In the genomic region with DNA sequence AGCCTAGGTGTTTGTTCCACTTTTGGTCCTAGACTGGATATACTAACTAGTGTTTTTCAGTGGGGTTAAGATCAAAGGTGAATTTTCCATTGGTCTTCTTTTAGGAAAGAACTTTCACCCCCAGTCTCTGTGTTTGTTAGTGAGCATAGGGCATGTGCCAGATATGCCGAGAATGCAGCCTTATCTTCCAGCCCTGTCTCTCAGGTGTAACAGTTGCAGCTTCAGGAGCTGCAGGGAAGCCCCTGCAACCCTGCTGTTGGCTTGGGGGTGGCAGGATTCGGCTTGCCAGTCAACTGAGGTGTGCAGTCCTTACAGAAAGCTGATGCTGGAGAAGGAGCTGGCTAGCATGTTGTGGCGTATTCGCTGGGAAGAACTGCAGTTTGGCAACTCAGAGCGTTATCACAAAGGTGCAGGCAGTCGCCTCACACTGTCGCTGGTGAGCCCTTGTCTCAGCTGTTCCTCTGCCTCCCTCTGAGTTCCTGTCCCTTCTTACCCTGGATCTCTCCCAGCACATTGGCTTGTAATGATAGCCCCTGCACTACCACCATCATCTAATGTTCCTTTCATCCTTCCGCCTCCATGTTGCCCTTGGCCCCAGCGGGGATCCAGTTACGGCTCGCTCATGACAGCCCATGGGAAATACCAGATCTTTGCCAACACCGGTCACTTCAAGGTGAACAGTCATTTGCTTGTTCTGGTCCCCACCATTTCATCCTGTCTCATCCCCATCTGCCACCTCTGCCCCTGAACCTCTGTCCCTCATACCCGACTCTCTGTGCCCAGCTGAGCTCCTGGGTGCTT, we compare ENCODE assay signal across 17 cellular contexts. TPM values are rescaled to one million over a fixed set of nuclear protein-coding genes. Genes with fewer than 3 reads are reported as not detected.
DNase-seq lines count a peak whose midpoint lies in the region; ATAC-seq, FAIRE-seq and TF ChIP-seq lines count a peak whose summit lies in the region.
"Had no signal": no experiment of that assay in that cellular context is flagged by ENCODE, and none has a peak within 500 bp of the region (broad histone marks: within the 10 kb centered on the region; RNA-seq: fewer than 3 reads in every experiment).

No MANE protein-coding gene starts in this region.

- peaks cover 16 to 34% of the 10 kb centered on the region in 2 experiments; a peak in 4 of 5 replicates for H3K4me1 ChIP-seq in K562 (replicated peaks in 1 of 2; ENCODE audit: control insufficient read depth in 2 of 2, insufficient read depth in 2 of 2, low read length in 2 of 2)

- TF ChIP-seq CTCF in K562 (IDR thresholded peaks at IDR 0.05 in 2 of 3, conservative IDR thresholded peaks at IDR 0.05 in 1 of 3; ENCODE audit: insufficient read depth in 2 of 3, low read depth in 1 of 3, low read length in 3 of 3) (peak in 2 of 3 experiments; percentile 14 to 15; a peak in 1 of 6 replicates), nephron progenitor cell (IDR thresholded peaks at IDR 0.05) (no peak)

- no peaks in the 10 kb centered on the region for H3K9me1 ChIP-seq in K562 (ENCODE audit: control insufficient read depth, insufficient read depth, low read length)

- H3K9ac ChIP-seq in K562 (ENCODE audit: insufficient read depth in 1 of 2, low read depth in 2 of 2, low read length in 2 of 2), result peak overlapping the region; percentile 15 to 35; a peak in 3 of 4 replicates
- H3K9ac ChIP-seq: GM23248 had no signal

- 11% methylated on average over 11 of the region's 13 CpGs for WGBS in K562 (ENCODE audit: insufficient coverage, low coverage, missing lambda C conversion rate)

- H3K9me3 Mint-ChIP-seq in IgD-negative memory B cell (no peaks in the 10 kb centered on the region), nephron progenitor cell (no peaks in the 10 kb centered on the region)
- H3K9me3 Mint-ChIP-seq in activated naive CD8-positive, alpha-beta T cell treated with anti-CD3 and anti-CD28 coated beads for 36 hours, result no peaks in the 10 kb centered on the region
- H3K9me3 Mint-ChIP-seq: CD14-positive monocyte had no signal

- peaks cover 32% of the 10 kb centered on the region; the same call in 2 of the 3 replicates for H3K36me3 ChIP-seq in K562 (ENCODE audit: control insufficient read depth, insufficient read depth, low read length)
- H3K36me3 ChIP-seq: SJCRH30 had no signal

- no peaks in the 10 kb centered on the region for H3K27me3 Mint-ChIP-seq in IgD-negative memory B cell
- H3K27me3 Mint-ChIP-seq in nephron progenitor cell (ENCODE audit: low read depth, poor library complexity), result no peaks in the 10 kb centered on the region
- no peaks in the 10 kb centered on the region for H3K27me3 Mint-ChIP-seq in activated naive CD8-positive, alpha-beta T cell treated with anti-CD3 and anti-CD28 coated beads for 36 hours

- H3K4me3 Mint-ChIP-seq in IgD-negative memory B cell, result no peak overlapping the region
- no peak overlapping the region for H3K4me3 Mint-ChIP-seq in nephron progenitor cell
- no peak overlapping the region for H3K4me3 Mint-ChIP-seq in activated naive CD8-positive, alpha-beta T cell treated with anti-CD3 and anti-CD28 coated beads for 36 hours
- H3K4me3 Mint-ChIP-seq: CD14-positive monocyte had no signal

- no peaks in the 10 kb centered on the region for H4K20me1 ChIP-seq in K562 (replicated peaks; ENCODE audit: control insufficient read depth, insufficient read depth, low read length)

- H3K27ac ChIP-seq in K562 (ENCODE audit: extremely low read depth, low read depth, low read length), result peak overlapping the region; percentile 61; the same call in 2 of the 3 replicates
- H3K27ac ChIP-seq: GM23248, PC-9, SJCRH30 had no signal

- H3K27ac Mint-ChIP-seq in IgD-negative memory B cell (peak overlapping the region in 2 of 3 donors; percentile 5 to 67), nephron progenitor cell (peak overlapping the region; percentile 5)
- H3K27ac Mint-ChIP-seq in activated naive CD8-positive, alpha-beta T cell treated with anti-CD3 and anti-CD28 coated beads for 36 hours, result no peak overlapping the region
- H3K27ac Mint-ChIP-seq: CD14-positive monocyte had no signal

- DNase-seq in K562 (ENCODE audit: extremely low read depth in 1 of 4, low spot score in 3 of 4), result peak; percentile 56 to 84 (median 70)
- DNase-seq in nephron progenitor cell, result no peak
- no peak for DNase-seq in activated naive CD8-positive, alpha-beta T cell treated with anti-CD3 and anti-CD28 coated beads for 36 hours
- no peak for DNase-seq in NOMO-1 treated with dmso at 0.1 percent for 144 hours (lab: John Stamatoyannopoulos, UW; ENCODE audit: unreplicated experiment)
- no peak for DNase-seq in germinal center (ENCODE audit: low spot score)
- DNase-seq: ACHN; AML-193; EL; GM23248; HCEC 1CT; NCI-H187; NCI-H446; NK-92 treated with Interleukin-12 subunit alpha and Interleukin-12 subunit beta, amount 100 ng/mL, for 24 hours; PC-9; SJCRH30 had no signal

- H3K79me2 ChIP-seq in K562 (ENCODE audit: control insufficient read depth, insufficient read depth, low read length), result no peaks in the 10 kb centered on the region; the same call in 2 of the 3 replicates

- ATAC-seq in K562, result peak; percentile 92

- H3K4me3 ChIP-seq in K562, result no peak overlapping the region
- H3K4me3 ChIP-seq: GM23248, PC-9, SJCRH30 had no signal

- peak overlapping the region; percentile 64 for H3K4me2 ChIP-seq in K562 (ENCODE audit: insufficient read depth, low read length)
- H3K4me2 ChIP-seq: PC-9 had no signal

- CTCF ChIA-PET in K562 (lab: Yijun Ruan, JAX; ENCODE audit: low intra/inter-chr PET ratio), result no interaction called here

- FAIRE-seq in K562 (lab: Jason Lieb, UNC), result peak; percentile 98

- no peak for TF ChIP-seq POLR2A in K562 (conservative IDR thresholded peaks at IDR 0.05)

- H3K9me3 ChIP-seq in K562 (replicated peaks; ENCODE audit: control insufficient read depth, insufficient read depth, low read depth, low read length), result no peaks in the 10 kb centered on the region
- H3K9me3 ChIP-seq: SJCRH30 had no signal

- H2AFZ ChIP-seq in K562 (ENCODE audit: low read depth, low read length), result peak overlapping the region; percentile 74
- H2AFZ ChIP-seq: GM23248, PC-9 had no signal

- in situ Hi-C loops in K562 (cut with MboI), result no loop called here

- intact Hi-C loops in K562 (cut with micrococcal nuclease), result no loop called here

- H3K36me3 Mint-ChIP-seq in IgD-negative memory B cell (peaks cover 10% of the 10 kb centered on the region), nephron progenitor cell (ENCODE audit: low read depth) (peaks cover 46% of the 10 kb centered on the region)
- peaks cover 12% of the 10 kb centered on the region for H3K36me3 Mint-ChIP-seq in activated naive CD8-positive, alpha-beta T cell treated with anti-CD3 and anti-CD28 coated beads for 36 hours
- H3K36me3 Mint-ChIP-seq: CD14-positive monocyte had no signal

- H3K4me1 Mint-ChIP-seq in IgD-negative memory B cell, result peaks cover 0 to 3% (median 0%) of the 10 kb centered on the region in 3 donors
- H3K4me1 Mint-ChIP-seq in nephron progenitor cell, result peaks cover 25% of the 10 kb centered on the region
- peaks cover 7% of the 10 kb centered on the region for H3K4me1 Mint-ChIP-seq in activated naive CD8-positive, alpha-beta T cell treated with anti-CD3 and anti-CD28 coated beads for 36 hours

- peak; percentile 25; the same call in 1 of the 2 replicates for TF ChIP-seq EP300 in K562 (IDR thresholded peaks at IDR 0.05; ENCODE audit: low read length)

- BruUV-seq in K562 (replicated peaks; lab: Mats Ljungman, UMichigan), result no TSS peak

- no peak for TF ChIP-seq RAD21 in K562 (CRISPR knock-in tag; conservative IDR thresholded peaks at IDR 0.05 in 1 of 2, IDR thresholded peaks at IDR 0.05 in 1 of 2)

- POLR2A ChIA-PET in K562 (lab: Yijun Ruan, JAX), result interaction anchor here (0.6 to 1.5 kb wide), 7 partner anchors 8 to 162 kb away, joined by 3 to 7 read pairs (median 5); a partner anchor contains a TSS

- no peaks in the 10 kb centered on the region for H3K27me3 ChIP-seq in K562 (ENCODE audit: control insufficient read depth in 2 of 2, insufficient read depth in 2 of 2, low read length in 2 of 2)
- H3K27me3 ChIP-seq: SJCRH30 had no signal

RNA-seq across cellular contexts. Expression of a gene that starts 10.1 kb away (rescaled TPM):
- 1.9 TPM for polyA plus RNA-seq in IgD-negative memory B cell
- total RNA-seq in K562 (2011; cell fraction: chromatin; rRNA removed; ENCODE audit: low replicate concordance), result 47.3 and 78.1 TPM in 2 replicates
- 35.7 and 36.2 TPM in 2 replicates for total RNA-seq in K562 (2011; cell fraction: nucleolus; rRNA removed)
- total RNA-seq in K562 (2011; cell fraction: nucleoplasm; rRNA removed), result 24.0 and 37.1 TPM in 2 replicates
- 2.8 and 4.9 TPM in 2 replicates for total RNA-seq in K562 (2014; rRNA removed)
- total RNA-seq in K562 (2014; rRNA removed; fragmentation: Illumina TruSeq; extraction: Trizol), result 3.6 and 3.7 TPM in 2 replicates
- total RNA-seq in K562 (2015; rRNA removed; fragmentation: Illumina TruSeq; extraction: Trizol), result 4.7 and 5.5 TPM in 2 replicates
- total RNA-seq in K562 (2021), result 6.0 and 6.9 TPM in 2 replicates
- polyA plus RNA-seq in K562 (2011; rRNA removed), result 12.9 and 14.5 TPM in 2 replicates
- 4.7 and 6.3 TPM in 2 replicates for polyA plus RNA-seq in K562 (2011; cell fraction: cytosol; rRNA removed)
- polyA plus RNA-seq in K562 (2011; cell fraction: nucleus; rRNA removed), result 108 and 130 TPM in 2 replicates
- 5.7 and 10.6 TPM in 2 replicates for polyA plus RNA-seq in K562 (2012)
- polyA plus RNA-seq in K562 (2014; fragmentation: Illumina TruSeq; extraction: Trizol), result 6.2 and 7.3 TPM in 2 replicates
- 1 to 10 TPM; 2.4 to 6.4 TPM for polyA plus RNA-seq in K562 (2014; fragmentation: Nextera tagmentation; extraction: Ambion mirVana)
- 5.5 and 10.5 TPM in 2 replicates for polyA plus RNA-seq in K562 (2014; rRNA removed)
- polyA minus RNA-seq in K562 (2011; rRNA and poly(A)+ RNA removed), result 4.4 and 4.6 TPM in 2 replicates
- 1.2 TPM in 2 replicates for polyA minus RNA-seq in K562 (2011; cell fraction: cytosol; rRNA and poly(A)+ RNA removed)
- polyA minus RNA-seq in K562 (2011; cell fraction: nucleus; rRNA and poly(A)+ RNA removed), result 12.1 and 14.3 TPM in 2 replicates
- total RNA-seq in activated naive CD8-positive, alpha-beta T cell treated with anti-CD3 and anti-CD28 coated beads for 36 hours, result 1 to 10 TPM; 4.7 to 8.9 TPM
- polyA plus RNA-seq: CD14-positive monocyte had no signal

RNA-seq across cellular contexts. Expression of a gene that starts 10.5 kb away (rescaled TPM):
- polyA plus RNA-seq in IgD-negative memory B cell (1.1 TPM), K562 (2011; rRNA removed) (0.21 and 0.27 TPM in 2 replicates), K562 (2014; fragmentation: Illumina TruSeq; extraction: Trizol) (0.22 and 0.36 TPM in 2 replicates), K562 (2014; fragmentation: Nextera tagmentation; extraction: Ambion mirVana) (under 1 TPM; 0.03 to 0.46 TPM), K562 (2014; rRNA removed) (0.17 and 0.40 TPM in 2 replicates)
- 1.9 and 2.2 TPM in 2 replicates for total RNA-seq in K562 (2011; cell fraction: chromatin; rRNA removed; ENCODE audit: low replicate concordance)
- total RNA-seq in K562 (2011; cell fraction: nucleolus; rRNA removed), result 0.66 and 1.2 TPM in 2 replicates
- 1.2 and 1.6 TPM in 2 replicates for total RNA-seq in K562 (2011; cell fraction: nucleoplasm; rRNA removed)
- total RNA-seq in K562 (2014; rRNA removed) (0.14 and 0.53 TPM in 2 replicates), K562 (2014; rRNA removed; fragmentation: Illumina TruSeq; extraction: Trizol) (0.18 and 0.67 TPM in 2 replicates), K562 (2015; rRNA removed; fragmentation: Illumina TruSeq; extraction: Trizol) (0.30 and 0.47 TPM in 2 replicates), K562 (2021) (0.36 and 0.40 TPM in 2 replicates)
- polyA plus RNA-seq in K562 (2011; cell fraction: cytosol; rRNA removed), result 0.18 TPM in 1 of 2 replicates, not detected in the other
- polyA plus RNA-seq in K562 (2011; cell fraction: nucleus; rRNA removed), result 2.3 and 2.6 TPM in 2 replicates
- polyA plus RNA-seq in K562 (2012), result 0.39 and 0.69 TPM in 2 replicates
- 0.15 and 0.39 TPM in 2 replicates for polyA minus RNA-seq in K562 (2011; rRNA and poly(A)+ RNA removed)
- not detected in 2 replicates for polyA minus RNA-seq in K562 (2011; cell fraction: cytosol; rRNA and poly(A)+ RNA removed)
- polyA minus RNA-seq in K562 (2011; cell fraction: nucleus; rRNA and poly(A)+ RNA removed), result 0.54 and 1.4 TPM in 2 replicates
- 1 to 10 TPM in 1 of 2 experiments, under 1 TPM in 1; 0.68 to 1.0 TPM for total RNA-seq in activated naive CD8-positive, alpha-beta T cell treated with anti-CD3 and anti-CD28 coated beads for 36 hours

RNA-seq across cellular contexts. Expression of a gene that starts 13.3 kb away (rescaled TPM):
- polyA plus RNA-seq in IgD-negative memory B cell, result 89.2 TPM
- 10.9 and 15.4 TPM in 2 replicates for total RNA-seq in K562 (2011; cell fraction: chromatin; rRNA removed; ENCODE audit: low replicate concordance)
- 13.8 and 15.5 TPM in 2 replicates for total RNA-seq in K562 (2011; cell fraction: nucleolus; rRNA removed)
- 11.7 and 11.9 TPM in 2 replicates for total RNA-seq in K562 (2011; cell fraction: nucleoplasm; rRNA removed)
- total RNA-seq in K562 (2014; rRNA removed), result 39.5 and 65.1 TPM in 2 replicates
- total RNA-seq in K562 (2014; rRNA removed; fragmentation: Illumina TruSeq; extraction: Trizol), result 27.9 and 30.3 TPM in 2 replicates
- total RNA-seq in K562 (2015; rRNA removed; fragmentation: Illumina TruSeq; extraction: Trizol), result 23.6 and 23.7 TPM in 2 replicates
- 34.2 and 40.5 TPM in 2 replicates for total RNA-seq in K562 (2021)
- 27.2 and 33.7 TPM in 2 replicates for polyA plus RNA-seq in K562 (2011; rRNA removed)
- 32.2 and 41.0 TPM in 2 replicates for polyA plus RNA-seq in K562 (2011; cell fraction: cytosol; rRNA removed)
- polyA plus RNA-seq in K562 (2011; cell fraction: nucleus; rRNA removed), result 45.7 and 50.8 TPM in 2 replicates
- 37.4 and 63.1 TPM in 2 replicates for polyA plus RNA-seq in K562 (2012)
- 33.2 and 35.0 TPM in 2 replicates for polyA plus RNA-seq in K562 (2014; fragmentation: Illumina TruSeq; extraction: Trizol)
- polyA plus RNA-seq in K562 (2014; fragmentation: Nextera tagmentation; extraction: Ambion mirVana), result 1 to 10 TPM; 5.6 to 6.2 TPM
- 44.1 and 49.9 TPM in 2 replicates for polyA plus RNA-seq in K562 (2014; rRNA removed)
- polyA minus RNA-seq in K562 (2011; rRNA and poly(A)+ RNA removed), result 6.1 and 8.5 TPM in 2 replicates
- 4.5 and 6.4 TPM in 2 replicates for polyA minus RNA-seq in K562 (2011; cell fraction: cytosol; rRNA and poly(A)+ RNA removed)
- 9.2 and 17.2 TPM in 2 replicates for polyA minus RNA-seq in K562 (2011; cell fraction: nucleus; rRNA and poly(A)+ RNA removed)
- total RNA-seq in activated naive CD8-positive, alpha-beta T cell treated with anti-CD3 and anti-CD28 coated beads for 36 hours, result 10 to 100 TPM; 65.0 to 70.1 TPM

RNA-seq across cellular contexts. Expression of a gene that starts 27.0 kb away (rescaled TPM):
- polyA plus RNA-seq in IgD-negative memory B cell (not detected), K562 (2011; rRNA removed) (not detected in 2 replicates), K562 (2014; fragmentation: Illumina TruSeq; extraction: Trizol) (not detected in 2 replicates), K562 (2014; fragmentation: Nextera tagmentation; extraction: Ambion mirVana) (under 1 TPM in 1 of 2 experiments, not detected in 1; 0.01 TPM), K562 (2014; rRNA removed) (not detected in 2 replicates)
- total RNA-seq in K562 (2011; cell fraction: chromatin; rRNA removed; ENCODE audit: low replicate concordance), result not detected in 2 replicates
- total RNA-seq in K562 (2011; cell fraction: nucleolus; rRNA removed), result not detected in 2 replicates
- total RNA-seq in K562 (2011; cell fraction: nucleoplasm; rRNA removed), result not detected in 2 replicates
- total RNA-seq in K562 (2014; rRNA removed) (not detected in 2 replicates), K562 (2014; rRNA removed; fragmentation: Illumina TruSeq; extraction: Trizol) (not detected in 2 replicates), K562 (2015; rRNA removed; fragmentation: Illumina TruSeq; extraction: Trizol) (not detected in 2 replicates), K562 (2021) (not detected in 2 replicates)
- not detected in 2 replicates for polyA plus RNA-seq in K562 (2011; cell fraction: cytosol; rRNA removed)
- polyA plus RNA-seq in K562 (2011; cell fraction: nucleus; rRNA removed), result not detected in 2 replicates
- polyA plus RNA-seq in K562 (2012), result 0.04 and 0.05 TPM in 2 replicates
- not detected in 2 replicates for polyA minus RNA-seq in K562 (2011; rRNA and poly(A)+ RNA removed)
- polyA minus RNA-seq in K562 (2011; cell fraction: cytosol; rRNA and poly(A)+ RNA removed), result not detected in 2 replicates
- polyA minus RNA-seq in K562 (2011; cell fraction: nucleus; rRNA and poly(A)+ RNA removed), result not detected in 2 replicates
- not detected for total RNA-seq in activated naive CD8-positive, alpha-beta T cell treated with anti-CD3 and anti-CD28 coated beads for 36 hours
- total RNA-seq: GM23248, PC-9, SJCRH30 had no signal
- polyA plus RNA-seq: GM23248 had no signal

RNA-seq across cellular contexts. Expression of a gene that starts 27.5 kb away (rescaled TPM):
- polyA plus RNA-seq in IgD-negative memory B cell, result 1.3 TPM
- 4.3 and 4.9 TPM in 2 replicates for total RNA-seq in K562 (2011; cell fraction: chromatin; rRNA removed; ENCODE audit: low replicate concordance)
- total RNA-seq in K562 (2011; cell fraction: nucleolus; rRNA removed), result 3.8 TPM in 2 replicates
- 5.6 and 7.4 TPM in 2 replicates for total RNA-seq in K562 (2011; cell fraction: nucleoplasm; rRNA removed)
- total RNA-seq in K562 (2014; rRNA removed), result 0.57 and 1.1 TPM in 2 replicates
- total RNA-seq in K562 (2014; rRNA removed; fragmentation: Illumina TruSeq; extraction: Trizol), result 0.11 and 0.19 TPM in 2 replicates
- total RNA-seq in K562 (2015; rRNA removed; fragmentation: Illumina TruSeq; extraction: Trizol), result 0.36 and 0.38 TPM in 2 replicates
- 1.3 and 2.2 TPM in 2 replicates for total RNA-seq in K562 (2021)
- 1.2 and 3.6 TPM in 2 replicates for polyA plus RNA-seq in K562 (2011; rRNA removed)
- polyA plus RNA-seq in K562 (2011; cell fraction: cytosol; rRNA removed), result 3.2 and 3.7 TPM in 2 replicates
- polyA plus RNA-seq in K562 (2011; cell fraction: nucleus; rRNA removed), result 9.9 and 15.1 TPM in 2 replicates
- polyA plus RNA-seq in K562 (2012), result 1.8 and 6.2 TPM in 2 replicates
- 1.1 and 1.7 TPM in 2 replicates for polyA plus RNA-seq in K562 (2014; fragmentation: Illumina TruSeq; extraction: Trizol)
- polyA plus RNA-seq in K562 (2014; fragmentation: Nextera tagmentation; extraction: Ambion mirVana), result under 1 TPM; 0.01 to 0.06 TPM
- polyA plus RNA-seq in K562 (2014; rRNA removed), result 1.6 TPM in 2 replicates
- 0.56 and 1.6 TPM in 2 replicates for polyA minus RNA-seq in K562 (2011; rRNA and poly(A)+ RNA removed)
- polyA minus RNA-seq in K562 (2011; cell fraction: cytosol; rRNA and poly(A)+ RNA removed), result 1.3 and 4.6 TPM in 2 replicates
- 2.7 and 3.1 TPM in 2 replicates for polyA minus RNA-seq in K562 (2011; cell fraction: nucleus; rRNA and poly(A)+ RNA removed)
- total RNA-seq in activated naive CD8-positive, alpha-beta T cell treated with anti-CD3 and anti-CD28 coated beads for 36 hours, result 1 to 10 TPM; 2.8 to 3.1 TPM

Comparison
In these comparisons a context has a peak if more than half of its experiments do, and no peak if none do; other contexts are left out.
1. DNase-seq: peak in K562 (4 of 4); none in nephron progenitor cell (single experiment), activated naive CD8-positive, alpha-beta T cell treated with anti-CD3 and anti-CD28 coated beads for 36 hours (single experiment), NOMO-1 treated with dmso at 0.1 percent for 144 hours (single experiment) and germinal center (single experiment).